In genomic region chr6:158569036-158569435, GRCh38 we compare ENCODE assay signal across 25 cellular contexts. TPM values are rescaled to one million over a fixed set of nuclear protein-coding genes. Genes with fewer than 3 reads are reported as not detected.
DNase-seq lines count a peak whose midpoint lies in the region; ATAC-seq lines count a peak whose summit lies in the region.
"Had no signal": no experiment of that assay in that cellular context is flagged by ENCODE, and none has a peak within 500 bp of the region (broad histone marks: within the 10 kb centered on the region; RNA-seq: fewer than 3 reads in every experiment).

No MANE protein-coding gene starts in this region.

- DNase-seq in T-helper 2 cell treated with Interferon-gamma antibody and Interleukin-4, amounts not matched to agents 5 μg/mL and 100 μg/mL, for 36 hours (ENCODE audit: low spot score): no peak
- DNase-seq in T-helper 2 cell: no peak
- DNase-seq in CD4-positive, CD25-positive, alpha-beta regulatory T cell: no peak
- DNase-seq in activated T-helper 2 cell treated with anti-CD3 and anti-CD28 coated beads, Interferon-gamma antibody, Interleukin-2, Interleukin-4, amounts not matched to agents 10 μg/mL and 5 μg/mL and 100 μg/mL, durations not matched to agents 14 hours and 24 hours and 36 hours (ENCODE audit: low spot score): no peak
- no peak for DNase-seq in naive thymus-derived CD8-positive, alpha-beta T cell
- no peak for DNase-seq in 8988T
- no peak for DNase-seq in A172 (ENCODE audit: low spot score)
- DNase-seq: activated CD4-positive, alpha-beta T cell treated with anti-CD3 and anti-CD28 coated beads for 36 hours; body of pancreas; effector memory CD4-positive, alpha-beta T cell; hippocampal formation; NCI-H1092 treated with DMSO at 0.1 percent for 48 hours; NCI-H2029; NCI-H226; NCI-H774; nucleus accumbens; Right ventricle myocardium superior; spleen; stimulated activated CD4-positive, alpha-beta T cell treated with anti-CD3 and anti-CD28 coated beads, Interleukin-4, amount 100 ng/mL, for 24 hours; SW 1271; trophoblast cell had no signal

- H3K36me3 ChIP-seq in CD4-positive, CD25-positive, alpha-beta regulatory T cell (ENCODE audit: control insufficient read depth, insufficient read depth, low read length): peaks cover 3% of the 10 kb centered on the region

- no peak overlapping the region for H3K4me3 ChIP-seq in CD4-positive, CD25-positive, alpha-beta regulatory T cell (ENCODE audit: low read depth, low read length)
- H3K4me3 ChIP-seq: body of pancreas, spleen had no signal

- POLR2A ChIA-PET in naive thymus-derived CD8-positive, alpha-beta T cell (lab: Charles Lee): interaction anchor here (1.5 to 1.8 kb wide), 3 partner anchors 10 to 24 kb away, joined by 3 to 10 read pairs (median 7); partner anchors contain the start of gene TMEM181

- ATAC-seq in CD4-positive, CD25-positive, alpha-beta regulatory T cell (ENCODE audit: low read depth in 2 of 2): no peak
- ATAC-seq in naive thymus-derived CD8-positive, alpha-beta T cell: no peak
- ATAC-seq in HG03175 (IDR thresholded peaks at IDR 0.05; ENCODE audit: unreplicated experiment): no peak
- ATAC-seq: activated CD4-positive, alpha-beta T cell treated with anti-CD3 and anti-CD28 coated beads for 36 hours; body of pancreas; esophagus mucosa had no signal

- peak overlapping the region; percentile 77 for H3K27ac Mint-ChIP-seq in T-helper 2 cell treated with Interferon-gamma antibody and Interleukin-4, amounts not matched to agents 5 μg/mL and 100 μg/mL, for 36 hours
- peak overlapping the region; percentile 92 to 98 (median 96) for H3K27ac Mint-ChIP-seq in CD4-positive, CD25-positive, alpha-beta regulatory T cell
- peak overlapping the region; percentile 91 for H3K27ac Mint-ChIP-seq in activated T-helper 2 cell treated with anti-CD3 and anti-CD28 coated beads, Interferon-gamma antibody, Interleukin-2, Interleukin-4, amounts not matched to agents 10 μg/mL and 5 μg/mL and 100 μg/mL, durations not matched to agents 14 hours and 24 hours and 36 hours
- peak overlapping the region in 9 of 10 donors; percentile 86 to 99 (median 94) for H3K27ac Mint-ChIP-seq in naive thymus-derived CD8-positive, alpha-beta T cell

- peaks cover 57% of the 10 kb centered on the region for H3K4me1 ChIP-seq in CD4-positive, CD25-positive, alpha-beta regulatory T cell (ENCODE audit: control insufficient read depth, insufficient read depth, low read length, poor library complexity, severe bottlenecking)

- H3K27ac ChIP-seq in CD4-positive, CD25-positive, alpha-beta regulatory T cell (ENCODE audit: insufficient read depth, low read length, poor library complexity, severe bottlenecking): peak overlapping the region; percentile 73
- H3K27ac ChIP-seq: 22Rv1, HL-60 had no signal

- no peaks in the 10 kb centered on the region for H3K27me3 ChIP-seq in CD4-positive, CD25-positive, alpha-beta regulatory T cell (ENCODE audit: control insufficient read depth, insufficient read depth, low read length)
- H3K27me3 ChIP-seq: body of pancreas, spleen had no signal

- peaks cover 27% of the 10 kb centered on the region for H3K36me3 Mint-ChIP-seq in T-helper 2 cell treated with Interferon-gamma antibody and Interleukin-4, amounts not matched to agents 5 μg/mL and 100 μg/mL, for 36 hours (ENCODE audit: low read depth)
- H3K36me3 Mint-ChIP-seq in CD4-positive, CD25-positive, alpha-beta regulatory T cell: peaks cover 28% of the 10 kb centered on the region
- H3K36me3 Mint-ChIP-seq in activated T-helper 2 cell treated with anti-CD3 and anti-CD28 coated beads, Interferon-gamma antibody, Interleukin-2, Interleukin-4, amounts not matched to agents 10 μg/mL and 5 μg/mL and 100 μg/mL, durations not matched to agents 14 hours and 24 hours and 36 hours (ENCODE audit: low read depth): peaks cover 36% of the 10 kb centered on the region
- H3K36me3 Mint-ChIP-seq in naive thymus-derived CD8-positive, alpha-beta T cell: peaks cover 0 to 7% (median 2%) of the 10 kb centered on the region in 3 donors

- peaks cover 60% of the 10 kb centered on the region for H3K4me1 Mint-ChIP-seq in T-helper 2 cell treated with Interferon-gamma antibody and Interleukin-4, amounts not matched to agents 5 μg/mL and 100 μg/mL, for 36 hours (ENCODE audit: low read depth)
- peaks cover 11 to 86% (median 58%) of the 10 kb centered on the region in 4 donors for H3K4me1 Mint-ChIP-seq in CD4-positive, CD25-positive, alpha-beta regulatory T cell
- peaks cover 60% of the 10 kb centered on the region for H3K4me1 Mint-ChIP-seq in activated T-helper 2 cell treated with anti-CD3 and anti-CD28 coated beads, Interferon-gamma antibody, Interleukin-2, Interleukin-4, amounts not matched to agents 10 μg/mL and 5 μg/mL and 100 μg/mL, durations not matched to agents 14 hours and 24 hours and 36 hours (ENCODE audit: low read depth)
- peaks cover 52 to 92% (median 88%) of the 10 kb centered on the region in 4 donors for H3K4me1 Mint-ChIP-seq in naive thymus-derived CD8-positive, alpha-beta T cell

- H3K4me3 Mint-ChIP-seq in T-helper 2 cell treated with Interferon-gamma antibody and Interleukin-4, amounts not matched to agents 5 μg/mL and 100 μg/mL, for 36 hours: no peak overlapping the region
- H3K4me3 Mint-ChIP-seq in CD4-positive, CD25-positive, alpha-beta regulatory T cell: peak overlapping the region; percentile 44 to 83 (median 62)
- H3K4me3 Mint-ChIP-seq in activated T-helper 2 cell treated with anti-CD3 and anti-CD28 coated beads, Interferon-gamma antibody, Interleukin-2, Interleukin-4, amounts not matched to agents 10 μg/mL and 5 μg/mL and 100 μg/mL, durations not matched to agents 14 hours and 24 hours and 36 hours (ENCODE audit: low read depth): no peak overlapping the region
- peak overlapping the region in 8 of 10 donors; percentile 1 to 70 (median 30) for H3K4me3 Mint-ChIP-seq in naive thymus-derived CD8-positive, alpha-beta T cell
- H3K4me3 Mint-ChIP-seq: activated CD4-positive, alpha-beta T cell treated with anti-CD3 and anti-CD28 coated beads for 36 hours had no signal

- no peaks in the 10 kb centered on the region for H3K9me3 ChIP-seq in CD4-positive, CD25-positive, alpha-beta regulatory T cell (ENCODE audit: control insufficient read depth in 2 of 2, low read length in 2 of 2)
- H3K9me3 ChIP-seq: body of pancreas, spleen had no signal

- H3K9me3 Mint-ChIP-seq in T-helper 2 cell treated with Interferon-gamma antibody and Interleukin-4, amounts not matched to agents 5 μg/mL and 100 μg/mL, for 36 hours: no peaks in the 10 kb centered on the region
- peaks cover 0 to 1% (median 0%) of the 10 kb centered on the region in 7 donors for H3K9me3 Mint-ChIP-seq in CD4-positive, CD25-positive, alpha-beta regulatory T cell
- H3K9me3 Mint-ChIP-seq in activated T-helper 2 cell treated with anti-CD3 and anti-CD28 coated beads, Interferon-gamma antibody, Interleukin-2, Interleukin-4, amounts not matched to agents 10 μg/mL and 5 μg/mL and 100 μg/mL, durations not matched to agents 14 hours and 24 hours and 36 hours: no peaks in the 10 kb centered on the region
- no peaks in the 10 kb centered on the region for H3K9me3 Mint-ChIP-seq in naive thymus-derived CD8-positive, alpha-beta T cell

- H3K27me3 Mint-ChIP-seq in T-helper 2 cell treated with Interferon-gamma antibody and Interleukin-4, amounts not matched to agents 5 μg/mL and 100 μg/mL, for 36 hours (ENCODE audit: low read depth): no peaks in the 10 kb centered on the region
- no peaks in the 10 kb centered on the region for H3K27me3 Mint-ChIP-seq in CD4-positive, CD25-positive, alpha-beta regulatory T cell
- no peaks in the 10 kb centered on the region for H3K27me3 Mint-ChIP-seq in activated T-helper 2 cell treated with anti-CD3 and anti-CD28 coated beads, Interferon-gamma antibody, Interleukin-2, Interleukin-4, amounts not matched to agents 10 μg/mL and 5 μg/mL and 100 μg/mL, durations not matched to agents 14 hours and 24 hours and 36 hours (ENCODE audit: low read depth)
- H3K27me3 Mint-ChIP-seq in naive thymus-derived CD8-positive, alpha-beta T cell: no peaks in the 10 kb centered on the region
- H3K27me3 Mint-ChIP-seq: activated CD4-positive, alpha-beta T cell treated with anti-CD3 and anti-CD28 coated beads for 36 hours had no signal

- intact Hi-C loops in activated T-helper 2 cell treated with anti-CD3 and anti-CD28 coated beads, Interferon-gamma antibody, Interleukin-2, Interleukin-4, amounts not matched to agents 10 μg/mL and 5 μg/mL and 100 μg/mL, durations not matched to agents 14 hours and 24 hours and 36 hours (cut with micrococcal nuclease): no loop called here

RNA-seq across cellular contexts. Expression of gene TMEM181, which starts 9.1 kb away (rescaled TPM):
- 21.2 TPM for total RNA-seq in CD4-positive, CD25-positive, alpha-beta regulatory T cell
- 1 to 10 TPM; 4.9 to 5.7 (median 5.5) TPM for polyA plus RNA-seq in CD4-positive, CD25-positive, alpha-beta regulatory T cell
- total RNA-seq in activated T-helper 2 cell treated with anti-CD3 and anti-CD28 coated beads, Interferon-gamma antibody, Interleukin-2, Interleukin-4, amounts not matched to agents 10 μg/mL and 5 μg/mL and 100 μg/mL, durations not matched to agents 14 hours and 24 hours and 36 hours: 16.3 and 16.9 TPM in 2 replicates
- total RNA-seq in naive thymus-derived CD8-positive, alpha-beta T cell: 10 to 100 TPM; 16.6 to 16.9 TPM
- 1 to 10 TPM; 3.9 to 4.6 (median 4.2) TPM for polyA plus RNA-seq in naive thymus-derived CD8-positive, alpha-beta T cell
- 24.1 and 25.5 TPM in 2 replicates for total RNA-seq in A172 (2014; rRNA removed; shearing (Covaris generic))

Comparison
In these comparisons a context has a peak if more than half of its experiments do, and no peak if none do; other contexts are left out.
1. H3K4me3 Mint-ChIP-seq: peak in CD4-positive, CD25-positive, alpha-beta regulatory T cell (4 of 4) and naive thymus-derived CD8-positive, alpha-beta T cell (8 of 10); none in T-helper 2 cell treated with Interferon-gamma antibody and Interleukin-4, amounts not matched to agents 5 μg/mL and 100 μg/mL, for 36 hours (single experiment) and activated T-helper 2 cell treated with anti-CD3 and anti-CD28 coated beads, Interferon-gamma antibody, Interleukin-2, Interleukin-4, amounts not matched to agents 10 μg/mL and 5 μg/mL and 100 μg/mL, durations not matched to agents 14 hours and 24 hours and 36 hours (single experiment).
2. Peak in every context shown above with its lines, with median percentiles within 50 percentile points of each other: H3K27ac Mint-ChIP-seq.